Comparison of ENCODE assay signal across 11 cellular contexts in genomic region chr4:25370242-25370641, GRCh38.
"Had no signal": no experiment of that assay in that cellular context is flagged by ENCODE, and none has a peak within 500 bp of the region (broad histone marks: within the 10 kb centered on the region; RNA-seq: fewer than 3 reads in every experiment).

No MANE protein-coding gene starts in this region.

- H3K9me3 Mint-ChIP-seq: activated CD4-positive, alpha-beta memory T cell treated with anti-CD3 and anti-CD28 coated beads for 36 hours; activated naive CD4-positive, alpha-beta T cell treated with anti-CD3 and anti-CD28 coated beads, Interleukin-2, amount 50 U/mL, for 72 hours; activated T-cell treated with anti-CD3 and anti-CD28 coated beads, Interleukin-2, amount 50 U/mL, for 4 hours; naive B cell had no signal

- H3K27me3 Mint-ChIP-seq: activated CD4-positive, alpha-beta memory T cell treated with anti-CD3 and anti-CD28 coated beads for 36 hours; naive B cell had no signal

- DNase-seq: activated CD4-positive, alpha-beta memory T cell treated with anti-CD3 and anti-CD28 coated beads for 36 hours; activated effector memory CD4-positive, alpha-beta T cell treated with Interleukin-2 at 50 U/mL for 16 hours; activated T-cell treated with anti-CD3 and anti-CD28 coated beads, Interleukin-2, amount 50 U/mL, for 4 hours; caudate nucleus; islet precursor cell; naive B cell; stimulated activated CD4-positive, alpha-beta T cell treated with anti-CD3 and anti-CD28 coated beads, Interleukin-12 subunit alpha, Interleukin-12 subunit beta, amount 100 ng/mL, for 4 hours; stimulated activated CD4-positive, alpha-beta T cell treated with anti-CD3 and anti-CD28 coated beads, Interleukin-2, amount 100 ng/mL, for 24 hours had no signal

- H3K4me3 Mint-ChIP-seq: activated CD4-positive, alpha-beta memory T cell treated with anti-CD3 and anti-CD28 coated beads for 36 hours; activated T-cell treated with anti-CD3 and anti-CD28 coated beads, Interleukin-2, amount 50 U/mL, for 4 hours had no signal

- H3K4me1 Mint-ChIP-seq: naive B cell had no signal

- H3K27ac Mint-ChIP-seq: activated CD4-positive, alpha-beta memory T cell treated with anti-CD3 and anti-CD28 coated beads for 36 hours; activated naive CD4-positive, alpha-beta T cell treated with anti-CD3 and anti-CD28 coated beads, Interleukin-2, amount 50 U/mL, for 72 hours had no signal

- ATAC-seq: activated naive CD4-positive, alpha-beta T cell treated with anti-CD3 and anti-CD28 coated beads, Interleukin-2, amount 50 U/mL, for 72 hours; activated T-cell treated with anti-CD3 and anti-CD28 coated beads, Interleukin-2, amount 50 U/mL, for 4 hours; esophagus mucosa; left lobe of liver had no signal
